12 cellular contexts compared by ENCODE assay signal in the genomic region with DNA sequence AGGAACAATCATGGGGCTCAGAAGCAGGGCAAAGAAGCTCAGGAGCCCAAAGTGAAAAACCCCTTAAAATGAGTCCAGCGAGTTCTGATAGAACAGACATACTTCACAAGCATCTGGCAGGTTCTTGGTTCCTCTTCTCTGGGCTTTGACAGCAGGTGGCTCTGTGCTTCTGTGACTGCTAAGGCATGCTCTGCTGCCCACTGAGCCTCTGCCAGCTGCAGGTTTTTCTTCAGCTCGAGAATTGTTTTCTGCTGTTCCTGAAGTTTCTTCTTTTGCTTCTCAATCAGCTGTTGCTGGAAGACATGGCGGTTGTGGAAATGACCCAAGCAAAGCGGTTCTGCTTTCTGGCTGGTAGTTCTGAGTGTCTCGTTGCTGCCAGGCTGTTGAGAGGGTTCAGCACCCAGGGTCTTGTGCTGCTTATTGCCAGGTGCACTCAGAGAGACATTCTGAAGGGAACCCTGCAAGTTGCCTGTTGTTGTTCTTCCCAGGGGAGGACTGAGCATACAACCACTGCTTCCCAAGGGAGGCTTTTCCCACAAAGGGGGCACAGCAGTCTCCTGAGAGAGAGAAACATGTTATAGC. TPM values are rescaled to one million over a fixed set of nuclear protein-coding genes. Genes with fewer than 3 reads are reported as not detected.
DNase-seq lines count a peak whose midpoint lies in the region; ATAC-seq and TF ChIP-seq lines count a peak whose summit lies in the region.
"Had no signal": no experiment of that assay in that cellular context is flagged by ENCODE, and none has a peak within 500 bp of the region (broad histone marks: within the 10 kb centered on the region; RNA-seq: fewer than 3 reads in every experiment).

No MANE protein-coding gene starts in this region.

- intact Hi-C loops in left lung (cut with DNase I), result no loop called here

- H3K4me3 ChIP-seq in GM06990 (replicated peaks; ENCODE audit: low read depth, low read length) (no peak overlapping the region), left lung (no peak overlapping the region)

- peaks cover 0 to 8% of the 10 kb centered on the region in 2 donors for H3K9me3 ChIP-seq in left lung

- ATAC-seq in GM19372 (IDR thresholded peaks at IDR 0.05; ENCODE audit: low read depth, unreplicated experiment), result peak; percentile 82
- peak; percentile 68 for ATAC-seq in HG02840 (IDR thresholded peaks at IDR 0.05; ENCODE audit: low FRiP score, unreplicated experiment)
- ATAC-seq in HG03571 (IDR thresholded peaks at IDR 0.05; ENCODE audit: unreplicated experiment), result peak; percentile 92
- no peak for ATAC-seq in left lung
- ATAC-seq: natural killer cell had no signal

- H3K27ac ChIP-seq in left lung, result no peak overlapping the region

- H3K27me3 ChIP-seq in GM06990 (replicated peaks; ENCODE audit: control insufficient read depth, insufficient read depth, low read length), result no peaks in the 10 kb centered on the region
- H3K27me3 ChIP-seq in left lung, result no peaks in the 10 kb centered on the region

- no peaks in the 10 kb centered on the region for H3K4me1 ChIP-seq in left lung

- H3K36me3 ChIP-seq in GM06990 (ENCODE audit: control insufficient read depth, insufficient read depth, low read length) (no peaks in the 10 kb centered on the region), left lung (peaks cover 0 to 26% of the 10 kb centered on the region in 2 donors)

- peak; percentile 41 for TF ChIP-seq CTCF in GM06990 (IDR thresholded peaks at IDR 0.05; ENCODE audit: insufficient read depth, low read length, poor library complexity, severe bottlenecking)
- no peak for TF ChIP-seq CTCF in left lung (IDR thresholded peaks at IDR 0.05)

- DNase-seq in GM06990 (ENCODE audit: extremely low read depth, insufficient read length) (peak; percentile 33), activated gamma-delta T cell treated with Interleukin-2 at 50 U/mL for 16 hours (no peak), left lung (no peak), DMS53 (lab: John Stamatoyannopoulos, UW) (no peak), NCI-H1694 treated with DMSO at 0.1 percent for 48 hours (lab: John Stamatoyannopoulos, UW) (no peak)
- DNase-seq: activated CD4-positive, CD25-positive, alpha-beta regulatory T cell treated with anti-CD3 and anti-CD28 coated beads, Interleukin-2, amount 50 U/mL, for 72 hours; natural killer cell; NCI-H187; stimulated activated CD4-positive, alpha-beta T cell treated with anti-CD3 and anti-CD28 coated beads, Interleukin-12 subunit alpha, Interleukin-12 subunit beta, amount 100 ng/mL, for 4 hours had no signal

RNA-seq across cellular contexts. Expression of a gene that starts 50.8 kb away (rescaled TPM):
- total RNA-seq in left lung, result 1 to 10 TPM; 3.3 to 3.4 TPM

RNA-seq across cellular contexts. Expression of a gene that starts 51.0 kb away (rescaled TPM):
- 10 to 100 TPM; 16.4 to 27.3 TPM for total RNA-seq in left lung

RNA-seq across cellular contexts. Expression of a gene that starts 57.7 kb away (rescaled TPM):
- total RNA-seq in left lung, result 10 to 100 TPM; 10.9 to 11.2 TPM
